ENCODE assay signal across 16 cellular contexts in the genomic region with DNA sequence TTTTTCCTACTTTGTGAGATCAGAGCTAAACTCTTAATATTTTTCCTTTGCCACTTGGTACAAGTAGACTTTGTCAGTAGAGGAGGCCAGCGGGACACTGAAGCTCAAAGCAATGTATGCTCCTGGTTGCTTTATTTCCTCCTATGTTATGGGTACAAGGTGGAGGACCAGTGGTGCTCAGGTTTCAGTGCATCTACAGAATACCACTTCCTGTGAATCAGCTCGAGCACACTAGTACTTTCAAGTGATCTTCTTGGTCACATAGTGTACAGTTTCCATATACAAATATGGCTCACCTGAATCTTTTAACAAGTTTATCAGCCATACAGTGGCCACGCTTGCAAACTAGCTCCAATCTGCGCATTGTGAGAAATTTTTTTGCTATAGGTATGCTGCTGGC.
"Had no signal": no experiment of that assay in that cellular context is flagged by ENCODE, and none has a peak within 500 bp of the region (broad histone marks: within the 10 kb centered on the region; RNA-seq: fewer than 3 reads in every experiment).

No MANE protein-coding gene starts in this region.

- H3K4me1 ChIP-seq: heart left ventricle, sigmoid colon, transverse colon, uterus had no signal

- DNase-seq: activated CD4-positive, alpha-beta memory T cell treated with anti-CD3 and anti-CD28 coated beads, Interleukin-2, amount 10 ng/mL, durations not matched to agents 7 days and 5 days; activated CD4-positive, alpha-beta T cell treated with anti-CD3 and anti-CD28 coated beads for 48 hours; activated effector memory CD4-positive, alpha-beta T cell treated with Interleukin-2 at 50 U/mL for 16 hours; activated naive CD4-positive, alpha-beta T cell treated with anti-CD3 and anti-CD28 coated beads, Interleukin-2, amount 10 ng/mL, durations not matched to agents 7 days and 5 days; activated naive CD8-positive, alpha-beta T cell treated with anti-CD3 and anti-CD28 coated beads, Interleukin-2, amount 50 U/mL, for 24 hours; activated T-cell treated with anti-CD3 and anti-CD28 coated beads, Interleukin-2, amount 50 U/mL, for 72 hours; heart left ventricle; left ventricle myocardium superior; naive thymus-derived CD8-positive, alpha-beta T cell; retina; sigmoid colon; stimulated activated CD4-positive, alpha-beta T cell treated with anti-CD3 and anti-CD28 coated beads, Interleukin-15, amount 100 ng/mL, for 24 hours; transverse colon; uterus had no signal

- ATAC-seq: activated naive CD8-positive, alpha-beta T cell treated with anti-CD3 and anti-CD28 coated beads, Interleukin-2, amount 50 U/mL, for 24 hours; activated T-cell treated with anti-CD3 and anti-CD28 coated beads, Interleukin-2, amount 50 U/mL, for 72 hours; heart left ventricle; left ventricle myocardium superior; naive thymus-derived CD8-positive, alpha-beta T cell; stimulated activated memory B cell treated with anti-CD40 and anti-IgM and Interleukin-4, amounts not matched to agents 10 μg/mL and 1 μg/mL and 100 μg/mL, for 72 hours had no signal

- H3K36me3 ChIP-seq: heart left ventricle, sigmoid colon, transverse colon, uterus had no signal

- H3K4me3 ChIP-seq: heart left ventricle, sigmoid colon, smooth muscle cell, transverse colon, uterus had no signal

- H3K4me2 ChIP-seq: smooth muscle cell had no signal

- H3K27me3 ChIP-seq: heart left ventricle, sigmoid colon, transverse colon, uterus had no signal

- H3K27ac ChIP-seq: heart left ventricle, sigmoid colon, transverse colon, uterus had no signal

- H3K9me3 ChIP-seq: sigmoid colon, transverse colon, uterus had no signal
